20 cellular contexts compared by ENCODE assay signal in the genomic region with DNA sequence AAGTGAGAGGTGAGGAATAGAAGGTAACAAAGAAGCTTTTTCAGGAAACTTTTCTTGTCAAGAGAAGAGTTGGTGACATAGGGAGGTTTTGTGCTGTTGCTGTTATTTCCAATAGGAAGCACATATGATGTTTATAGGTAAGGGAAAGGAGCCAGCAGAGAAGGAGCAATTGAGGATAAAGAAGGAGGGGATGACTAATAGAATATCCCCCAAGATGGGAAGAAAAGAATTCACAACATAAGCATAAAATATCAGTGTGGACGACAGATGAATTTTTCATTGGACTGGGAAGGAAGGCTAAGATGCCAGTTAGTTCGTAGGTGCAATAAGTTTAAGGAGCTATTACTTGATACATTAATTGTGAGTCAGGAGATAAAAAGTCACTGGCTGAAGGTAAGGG. TPM values are rescaled to one million over a fixed set of nuclear protein-coding genes. Genes with fewer than 3 reads are reported as not detected.
DNase-seq lines count a peak whose midpoint lies in the region; ATAC-seq, FAIRE-seq and TF ChIP-seq lines count a peak whose summit lies in the region.
"Had no signal": no experiment of that assay in that cellular context is flagged by ENCODE, and none has a peak within 500 bp of the region (broad histone marks: within the 10 kb centered on the region; RNA-seq: fewer than 3 reads in every experiment).

No MANE protein-coding gene starts in this region.

- H3F3A ChIP-seq in GM23248 (ENCODE audit: insufficient read depth): peaks cover 65% of the 10 kb centered on the region

- no peak for TF ChIP-seq CTCF in astrocyte (IDR thresholded peaks at IDR 0.05; ENCODE audit: insufficient read depth, low read depth, low read length)
- TF ChIP-seq CTCF in fibroblast of mammary gland (conservative IDR thresholded peaks at IDR 0.05; ENCODE audit: control insufficient read depth, insufficient read depth, low read depth, low read length): no peak

- no peak for ATAC-seq in activated T-helper 17 cell treated with anti-CD3 and anti-CD28 coated beads, Interleukin-2, amount 50 U/mL, for 72 hours (replicated peaks)
- ATAC-seq: GM12878, HCT116, HepG2 had no signal

- H3K9me2 ChIP-seq in GM23248 (ENCODE audit: insufficient read depth): no peaks in the 10 kb centered on the region

- H3K36me3 Mint-ChIP-seq in astrocyte (ENCODE audit: low read depth, unreplicated experiment): peaks cover 6% of the 10 kb centered on the region
- H3K36me3 Mint-ChIP-seq in activated T-helper 17 cell treated with anti-CD3 and anti-CD28 coated beads, Interleukin-2, amount 50 U/mL, for 72 hours (ENCODE audit: low read depth): no peaks in the 10 kb centered on the region
- H3K36me3 Mint-ChIP-seq: CD4-positive, CD25-positive, alpha-beta regulatory T cell; CD8-positive, alpha-beta memory T cell had no signal

- H3K9ac ChIP-seq in GM23248 (no peak overlapping the region), astrocyte (ENCODE audit: low read length) (no peak overlapping the region)
- H3K9ac ChIP-seq: KMS-11 had no signal

- H3K27ac ChIP-seq in GM23248 (no peak overlapping the region), astrocyte (ENCODE audit: low read depth, low read length) (no peak overlapping the region)
- H3K27ac ChIP-seq: KMS-11 had no signal

- H4K20me1 ChIP-seq in GM23248 (ENCODE audit: insufficient read depth) (no peaks in the 10 kb centered on the region), astrocyte (ENCODE audit: insufficient read depth, low read length) (no peaks in the 10 kb centered on the region)

- H3K4me2 ChIP-seq in GM23248 (ENCODE audit: unreplicated experiment) (peak overlapping the region; percentile 1), astrocyte (ENCODE audit: low read length) (no peak overlapping the region)
- H3K4me2 ChIP-seq: KMS-11 had no signal

- H3K79me2 ChIP-seq in GM23248 (ENCODE audit: insufficient read depth) (peaks cover 63% of the 10 kb centered on the region), astrocyte (ENCODE audit: insufficient read depth, low read length) (no peaks in the 10 kb centered on the region)

- DNase-seq in GM23248 (no peak), HTR-8/SVneo (ENCODE audit: insufficient read length, low spot score) (no peak), astrocyte (ENCODE audit: low read depth) (peak; percentile 57), fibroblast of mammary gland (ENCODE audit: low read depth) (peak; percentile 58), anterior cingulate cortex (lab: John Stamatoyannopoulos, UW) (no peak), NCI-H1694 (lab: John Stamatoyannopoulos, UW) (no peak), DMS79 treated with DMSO at 0.1 percent for 48 hours (lab: John Stamatoyannopoulos, UW) (no peak)
- DNase-seq: BE2C; C1 segment of cervical spinal cord; CD4-positive, CD25-positive, alpha-beta regulatory T cell; CD8-positive, alpha-beta memory T cell; COR-L47; DMS 273 treated with DMSO at 0.1 percent for 48 hours; DMS53 had no signal

- H3K36me3 ChIP-seq in GM23248 (ENCODE audit: low read depth) (0 out of 2 replicates have a peak, but pooled peaks cover 6% of the 10 kb centered on the region), astrocyte (ENCODE audit: insufficient read depth, low read length) (peaks cover 3% of the 10 kb centered on the region)
- H3K36me3 ChIP-seq: BE2C had no signal

- no peaks in the 10 kb centered on the region for H3K9me3 Mint-ChIP-seq in astrocyte (ENCODE audit: unreplicated experiment)
- peaks cover 7% of the 10 kb centered on the region for H3K9me3 Mint-ChIP-seq in activated T-helper 17 cell treated with anti-CD3 and anti-CD28 coated beads, Interleukin-2, amount 50 U/mL, for 72 hours

- H3K27ac Mint-ChIP-seq in astrocyte (ENCODE audit: unreplicated experiment): no peak overlapping the region
- no peak overlapping the region for H3K27ac Mint-ChIP-seq in activated T-helper 17 cell treated with anti-CD3 and anti-CD28 coated beads, Interleukin-2, amount 50 U/mL, for 72 hours
- H3K27ac Mint-ChIP-seq: CD4-positive, CD25-positive, alpha-beta regulatory T cell; CD8-positive, alpha-beta memory T cell had no signal

- H3K4me3 ChIP-seq in GM23248 (no peak overlapping the region), astrocyte (ENCODE audit: insufficient read depth, low read depth, low read length) (no peak overlapping the region), fibroblast of mammary gland (ENCODE audit: control insufficient read depth, low read depth, low read length) (no peak overlapping the region)
- H3K4me3 ChIP-seq: GM12878 had no signal

- H3K4me1 ChIP-seq in GM23248 (ENCODE audit: insufficient read depth): peaks cover 50% of the 10 kb centered on the region
- H3K4me1 ChIP-seq in astrocyte (ENCODE audit: insufficient read depth, low read length): peaks cover 10% of the 10 kb centered on the region
- H3K4me1 ChIP-seq: BE2C had no signal

- H2AFZ ChIP-seq in GM23248 (no peak overlapping the region), astrocyte (ENCODE audit: low read depth, low read length) (no peak overlapping the region)

- peak; percentile 51 for FAIRE-seq in HTR-8/SVneo (lab: Jason Lieb, UNC)
- FAIRE-seq in astrocyte (lab: Jason Lieb, UNC): no peak
- FAIRE-seq: GM12878, GM19239, HepG2 had no signal

- H3K4me3 Mint-ChIP-seq in astrocyte (ENCODE audit: unreplicated experiment): no peak overlapping the region
- H3K4me3 Mint-ChIP-seq in activated T-helper 17 cell treated with anti-CD3 and anti-CD28 coated beads, Interleukin-2, amount 50 U/mL, for 72 hours: no peak overlapping the region
- H3K4me3 Mint-ChIP-seq: CD4-positive, CD25-positive, alpha-beta regulatory T cell; CD8-positive, alpha-beta memory T cell had no signal

- in situ Hi-C loops in GM23248 (cut with MboI): no loop called here

- H3K27me3 Mint-ChIP-seq in astrocyte (ENCODE audit: low read depth, unreplicated experiment): no peaks in the 10 kb centered on the region
- peaks cover 26% of the 10 kb centered on the region for H3K27me3 Mint-ChIP-seq in activated T-helper 17 cell treated with anti-CD3 and anti-CD28 coated beads, Interleukin-2, amount 50 U/mL, for 72 hours

- H3K27me3 ChIP-seq in GM23248 (replicated peaks; ENCODE audit: insufficient read depth): no peaks in the 10 kb centered on the region
- no peaks in the 10 kb centered on the region for H3K27me3 ChIP-seq in astrocyte (ENCODE audit: insufficient read depth, low read length)
- H3K27me3 ChIP-seq: BE2C had no signal

- 57 to 72% methylated on average over 2 of the region's 2 CpGs for WGBS in GM23248 (ENCODE audit: low coverage in 1 of 2, low lambda C conversion rate in 2 of 2, missing lambda C conversion rate in 2 of 2), 2 experiments

- H3K9me3 ChIP-seq in GM23248 (ENCODE audit: low read depth): no peaks in the 10 kb centered on the region
- H3K9me3 ChIP-seq in astrocyte (ENCODE audit: insufficient read depth, low read depth, low read length): peaks cover 4% of the 10 kb centered on the region
- H3K9me3 ChIP-seq: BE2C had no signal

- H3K4me1 Mint-ChIP-seq in astrocyte (ENCODE audit: low read depth, unreplicated experiment): peaks cover 12% of the 10 kb centered on the region
- no peaks in the 10 kb centered on the region for H3K4me1 Mint-ChIP-seq in activated T-helper 17 cell treated with anti-CD3 and anti-CD28 coated beads, Interleukin-2, amount 50 U/mL, for 72 hours
- H3K4me1 Mint-ChIP-seq: CD4-positive, CD25-positive, alpha-beta regulatory T cell; CD8-positive, alpha-beta memory T cell had no signal

RNA-seq across cellular contexts. Expression of a gene that starts 8.5 kb away (rescaled TPM):
- total RNA-seq in GM23248 (2014; rRNA removed; shearing (Covaris generic)): 20.6 and 24.6 TPM in 2 replicates
- polyA plus RNA-seq in GM23248 (2016; fragmentation: Nextera tagmentation; extraction: Ambion mirVana): 22.5 and 25.1 TPM in 2 replicates
- total RNA-seq in astrocyte: 8.3 and 10.4 TPM in 2 replicates
- under 1 TPM in 1 of 2 donors, not detected in 1; 0.15 TPM for total RNA-seq in activated T-helper 17 cell treated with anti-CD3 and anti-CD28 coated beads, Interleukin-2, amount 50 U/mL, for 72 hours
- total RNA-seq: CD4-positive, CD25-positive, alpha-beta regulatory T cell; CD8-positive, alpha-beta memory T cell had no signal
- polyA plus RNA-seq: CD4-positive, CD25-positive, alpha-beta regulatory T cell had no signal

Comparison
In these comparisons a context has a peak if more than half of its experiments do, and no peak if none do; other contexts are left out.
1. DNase-seq: peak in astrocyte (single experiment) and fibroblast of mammary gland (single experiment); none in GM23248 (single experiment), HTR-8/SVneo (single experiment), anterior cingulate cortex (0 of 58), NCI-H1694 (single experiment) and DMS79 treated with DMSO at 0.1 percent for 48 hours (single experiment).